Comparison of ENCODE assay signal across 14 cellular contexts in the genomic region with DNA sequence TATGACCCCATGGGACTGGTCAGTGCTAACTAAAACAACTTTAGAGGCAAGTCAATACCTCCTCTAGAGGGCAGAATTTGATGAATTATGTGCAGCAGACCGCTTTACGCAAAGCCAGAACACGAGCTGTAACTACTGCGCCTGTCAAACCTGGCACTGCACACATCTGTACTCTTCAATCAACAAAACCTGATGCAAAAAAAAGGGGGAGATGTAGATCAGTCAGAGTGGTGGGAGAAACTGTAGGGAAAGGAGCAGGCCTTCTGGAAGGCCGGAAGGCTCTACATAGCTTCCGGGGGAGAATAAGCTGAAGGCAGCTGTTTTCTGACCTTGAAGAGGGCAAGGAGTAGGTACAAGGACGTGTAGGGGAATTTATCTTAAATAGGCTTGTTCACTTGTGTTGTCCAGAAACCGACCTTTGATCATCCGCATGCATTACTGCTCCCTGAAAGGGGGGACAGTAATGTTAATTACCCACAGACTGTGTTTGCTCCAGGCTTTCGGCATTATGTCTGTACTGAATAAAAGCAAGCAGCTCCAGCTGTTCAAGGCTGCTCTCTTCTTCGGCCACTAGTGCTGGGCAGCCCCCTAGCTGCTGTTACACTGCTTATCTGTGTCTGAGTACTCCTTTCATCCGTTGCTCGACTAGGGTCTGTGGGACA. TPM values are rescaled to one million over a fixed set of nuclear protein-coding genes. Genes with fewer than 3 reads are reported as not detected.
DNase-seq lines count a peak whose midpoint lies in the region; ATAC-seq and TF ChIP-seq lines count a peak whose summit lies in the region.
"Had no signal": no experiment of that assay in that cellular context is flagged by ENCODE, and none has a peak within 500 bp of the region (broad histone marks: within the 10 kb centered on the region; RNA-seq: fewer than 3 reads in every experiment).

No MANE protein-coding gene starts in this region.

- H3K27me3 Mint-ChIP-seq in MCF 10A (ENCODE audit: insufficient read depth, unreplicated experiment) = no peaks in the 10 kb centered on the region
- H3K27me3 Mint-ChIP-seq: memory B cell had no signal

- TF ChIP-seq CTCF in SK-N-SH (IDR thresholded peaks at IDR 0.05) = no peak
- TF ChIP-seq CTCF in PC-3 (conservative IDR thresholded peaks at IDR 0.05; ENCODE audit: low read depth, low read length) = peak; percentile 49
- peak; percentile 31 for TF ChIP-seq CTCF in foreskin keratinocyte (conservative IDR thresholded peaks at IDR 0.05)
- TF ChIP-seq CTCF in MCF 10A (IDR thresholded peaks at IDR 0.05; ENCODE audit: unreplicated experiment) = no peak

- H3K4me3 Mint-ChIP-seq in MCF 10A (ENCODE audit: unreplicated experiment) = no peak overlapping the region
- H3K4me3 Mint-ChIP-seq: activated T-cell treated with anti-CD3 and anti-CD28 coated beads, Interleukin-2, amount 50 U/mL, for 72 hours; memory B cell; T-helper 1 cell treated with Interleukin-12 subunit alpha and Interleukin-12 subunit beta and Interleukin-4 antibody, amounts not matched to agents 30 μg/mL and 1 μg/mL, for 36 hours had no signal

- 92% methylated on average over 13 of the region's 13 CpGs for WGBS in SK-N-SH (ENCODE audit: low lambda C conversion rate)

- no peak overlapping the region for H3K4me2 ChIP-seq in SK-N-SH
- H3K4me2 ChIP-seq in PC-3 (ENCODE audit: low read length) = no peak overlapping the region

- ATAC-seq in SK-N-SH treated with all-trans-retinoic acid at 6 μM for 48 hours = peak; percentile 25; the same call in 2 of the 3 replicates
- no peak for ATAC-seq in PC-3
- no peak for ATAC-seq in foreskin keratinocyte
- no peak for ATAC-seq in GM19395 (IDR thresholded peaks at IDR 0.05; ENCODE audit: unreplicated experiment)

- intact Hi-C loops in PC-3 (cut with micrococcal nuclease) (no loop called here), MCF 10A (cut with micrococcal nuclease) (no loop called here)

- H4K20me1 ChIP-seq in SK-N-SH (ENCODE audit: insufficient read depth) (no peaks in the 10 kb centered on the region), PC-3 (ENCODE audit: low read length) (no peaks in the 10 kb centered on the region)

- H3F3A ChIP-seq in SK-N-SH (replicated peaks; ENCODE audit: insufficient read depth) = no peaks in the 10 kb centered on the region
- no peaks in the 10 kb centered on the region for H3F3A ChIP-seq in PC-3 (ENCODE audit: low read length, unreplicated experiment)

- DNase-seq in SK-N-SH = no peak
- DNase-seq in PC-3 = peak; percentile 22
- DNase-seq in foreskin keratinocyte = no peak
- no peak for DNase-seq in NCI-H446 treated with DMSO at 0.1 percent for 48 hours (lab: John Stamatoyannopoulos, UW)
- DNase-seq in middle frontal gyrus (ENCODE audit: extremely low spot score, low spot score) = no peak
- no peak for DNase-seq in MCF 10A (ENCODE audit: unreplicated experiment)
- DNase-seq: activated CD4-positive, alpha-beta T cell treated with anti-CD3 and anti-CD28 coated beads for 4 hours; activated T-cell treated with anti-CD3 and anti-CD28 coated beads, Interleukin-2, amount 50 U/mL, for 72 hours; MG63 had no signal

- H3K9me3 Mint-ChIP-seq in MCF 10A (ENCODE audit: unreplicated experiment) = no peaks in the 10 kb centered on the region
- H3K9me3 Mint-ChIP-seq: activated T-cell treated with anti-CD3 and anti-CD28 coated beads, Interleukin-2, amount 50 U/mL, for 72 hours; memory B cell; T-helper 1 cell treated with Interleukin-12 subunit alpha and Interleukin-12 subunit beta and Interleukin-4 antibody, amounts not matched to agents 30 μg/mL and 1 μg/mL, for 36 hours had no signal

- no peak for TF ChIP-seq EP300 in SK-N-SH (IDR thresholded peaks at IDR 0.05; ENCODE audit: borderline replicate concordance in 1 of 2, low read depth in 1 of 2, low read length in 1 of 2)

- POLR2A ChIA-PET in SK-N-SH (lab: Yijun Ruan, JAX) = no interaction called here
- POLR2A ChIA-PET in PC-3 (lab: Charles Lee; ENCODE audit: unreplicated experiment) = interaction anchor here (0.6 kb wide), 1 partner anchor 106 kb away, joined by 13 read pairs; no protein-coding TSS in a partner anchor
- POLR2A ChIA-PET in MCF 10A (lab: Yijun Ruan, JAX) = interaction anchor here (0.6 kb wide), 1 partner anchor 102 kb away, joined by 3 read pairs; no protein-coding TSS in a partner anchor

- H3K9me3 ChIP-seq in SK-N-SH = no peaks in the 10 kb centered on the region
- H3K9me3 ChIP-seq in PC-3 (ENCODE audit: low read length) = no peaks in the 10 kb centered on the region
- H3K9me3 ChIP-seq: MG63, thoracic aorta had no signal

- H3K79me2 ChIP-seq in SK-N-SH (ENCODE audit: insufficient read depth) (no peaks in the 10 kb centered on the region), PC-3 (ENCODE audit: low read length) (no peaks in the 10 kb centered on the region)

- H3K9me2 ChIP-seq in SK-N-SH (no peaks in the 10 kb centered on the region), PC-3 (replicated peaks; ENCODE audit: low read length) (no peaks in the 10 kb centered on the region)

- H3K9ac ChIP-seq in SK-N-SH = no peak overlapping the region
- no peak overlapping the region for H3K9ac ChIP-seq in PC-3 (ENCODE audit: low read length)

- no peaks in the 10 kb centered on the region for H3K27me3 ChIP-seq in SK-N-SH (ENCODE audit: insufficient read depth)
- no peaks in the 10 kb centered on the region for H3K27me3 ChIP-seq in PC-3 (ENCODE audit: low read length)
- no peaks in the 10 kb centered on the region for H3K27me3 ChIP-seq in foreskin keratinocyte
- H3K27me3 ChIP-seq: MG63 had no signal

- CTCF ChIA-PET in SK-N-SH (lab: Yijun Ruan, JAX) = interaction anchor here (0.8 to 1.2 kb wide), 5 partner anchors 11 to 57 kb away, joined by 3 read pairs; no protein-coding TSS in a partner anchor
- CTCF ChIA-PET in PC-3 (lab: Charles Lee) = interaction anchor here (0.6 kb wide), 1 partner anchor 75 kb away, joined by 3 read pairs; no protein-coding TSS in a partner anchor
- CTCF ChIA-PET in MCF 10A (lab: Yijun Ruan, JAX) = interaction anchor here (0.6 to 1.6 kb wide), 4 partner anchors 19 to 1270 kb away, joined by 3 read pairs; partner anchors contain the start of gene GPR160

- no peak for TF ChIP-seq RAD21 in SK-N-SH (IDR thresholded peaks at IDR 0.05; ENCODE audit: low read length)

- H3K4me3 ChIP-seq in SK-N-SH (ENCODE audit: low read depth in 2 of 2, low read length in 1 of 2) = no peak overlapping the region
- no peak overlapping the region for H3K4me3 ChIP-seq in PC-3 (ENCODE audit: low read length)
- H3K4me3 ChIP-seq: MG63, thoracic aorta had no signal

- BruUV-seq in PC-3 (replicated peaks; lab: Mats Ljungman, UMichigan) (no TSS peak), MCF 10A (replicated peaks; lab: Mats Ljungman, UMichigan) (no TSS peak)

- peaks cover 38% of the 10 kb centered on the region for H3K36me3 Mint-ChIP-seq in MCF 10A (ENCODE audit: insufficient read depth, unreplicated experiment)

- H3K4me1 Mint-ChIP-seq in MCF 10A (ENCODE audit: insufficient read depth, unreplicated experiment) = no peaks in the 10 kb centered on the region

- no peak overlapping the region for H3K27ac Mint-ChIP-seq in MCF 10A (ENCODE audit: low read depth, unreplicated experiment)
- H3K27ac Mint-ChIP-seq: activated T-cell treated with anti-CD3 and anti-CD28 coated beads, Interleukin-2, amount 50 U/mL, for 72 hours had no signal

- H3K4me1 ChIP-seq in SK-N-SH (ENCODE audit: control insufficient read depth in 1 of 2, insufficient read depth in 2 of 2, low read depth in 1 of 2, low read length in 1 of 2) = peaks cover 0 to 2% of the 10 kb centered on the region in 2 experiments; a peak in 2 of 4 replicates
- H3K4me1 ChIP-seq in PC-3 (ENCODE audit: insufficient read depth, low read length) = no peaks in the 10 kb centered on the region; the same call in 1 of the 2 replicates
- no peaks in the 10 kb centered on the region for H3K4me1 ChIP-seq in foreskin keratinocyte

- H3K36me3 ChIP-seq in SK-N-SH (replicated peaks in 1 of 2; ENCODE audit: control insufficient read depth in 1 of 2, insufficient read depth in 2 of 2, low read length in 1 of 2) (peaks cover 11 to 13% of the 10 kb centered on the region in 2 experiments), PC-3 (ENCODE audit: low read depth, low read length) (0 out of 2 replicates have a peak, but pooled peaks cover 1% of the 10 kb centered on the region)
- H3K36me3 ChIP-seq: thoracic aorta had no signal

- no peak overlapping the region for H2AFZ ChIP-seq in SK-N-SH (ENCODE audit: low read depth)
- no peak overlapping the region for H2AFZ ChIP-seq in PC-3 (ENCODE audit: low read length)

- no peak overlapping the region for H3K27ac ChIP-seq in SK-N-SH (ENCODE audit: low read depth in 2 of 2, low read length in 1 of 2)
- no peak overlapping the region for H3K27ac ChIP-seq in PC-3 (ENCODE audit: low read length)
- H3K27ac ChIP-seq in foreskin keratinocyte = no peak overlapping the region
- H3K27ac ChIP-seq: thoracic aorta had no signal

TF ChIP-seq in SK-N-SH treated with all-trans-retinoic acid at 6 μM for 48 hours, 23 proteins besides CTCF, POLR2A, EP300 and RAD21 (continues in another document):
- TF ChIP-seq CSDC2 (CRISPR knock-in tag; IDR thresholded peaks at IDR 0.05) (no peak), ZNF8 (CRISPR knock-in tag; IDR thresholded peaks at IDR 0.05) (no peak), PPARA (CRISPR knock-in tag; IDR thresholded peaks at IDR 0.05; ENCODE audit: borderline replicate concordance) (no peak), ARNTL (CRISPR knock-in tag; IDR thresholded peaks at IDR 0.05; ENCODE audit: borderline replicate concordance, low read depth) (no peak), RARB (CRISPR knock-in tag; IDR thresholded peaks at IDR 0.05) (no peak), OSR1 (CRISPR knock-in tag; IDR thresholded peaks at IDR 0.05) (no peak)

TF ChIP-seq in SK-N-SH, 30 proteins besides CTCF, POLR2A, EP300 and RAD21:
- TF ChIP-seq POLR2AphosphoS5 (IDR thresholded peaks at IDR 0.05; ENCODE audit: low read depth, low read length) (no peak), ELF1 (IDR thresholded peaks at IDR 0.05) (no peak), SIN3A (IDR thresholded peaks at IDR 0.05; ENCODE audit: borderline replicate concordance, low read depth, low read length) (no peak), NRF1 (IDR thresholded peaks at IDR 0.05; ENCODE audit: low read depth, low read length) (no peak), EZH2phosphoT487 (IDR thresholded peaks at IDR 0.05; ENCODE audit: borderline replicate concordance, low read depth) (no peak), JUND (IDR thresholded peaks at IDR 0.05) (no peak), TCF12 (IDR thresholded peaks at IDR 0.05) (no peak)

RNA-seq across cellular contexts. Expression of gene GPR160, which starts 41.0 kb away (rescaled TPM):
- 0.31 and 0.41 TPM in 2 replicates for polyA plus RNA-seq in SK-N-SH (2012; rRNA removed)
- 0.73 and 0.84 TPM in 2 replicates for polyA plus RNA-seq in SK-N-SH (2012; cell fraction: cytosol; rRNA removed)
- polyA plus RNA-seq in SK-N-SH (2012; cell fraction: nucleus; rRNA removed) = 0.12 and 0.17 TPM in 2 replicates
- total RNA-seq in PC-3 (2014; rRNA removed) = 13.0 and 15.7 TPM in 2 replicates
- 0.10 and 0.42 TPM in 2 replicates for total RNA-seq in foreskin keratinocyte
- polyA plus RNA-seq in foreskin keratinocyte = 0.17 and 0.31 TPM in 2 replicates
- total RNA-seq in MCF 10A (2022) = 1.8 and 2.6 TPM in 2 replicates

Comparison
In these comparisons a context has a peak if more than half of its experiments do, and no peak if none do; other contexts are left out.
1. CTCF ChIP-seq: peak in PC-3 (single experiment) and foreskin keratinocyte (single experiment); none in SK-N-SH (single experiment) and MCF 10A (single experiment).